ENCODE assay signal across 3 cellular contexts in the genomic region with DNA sequence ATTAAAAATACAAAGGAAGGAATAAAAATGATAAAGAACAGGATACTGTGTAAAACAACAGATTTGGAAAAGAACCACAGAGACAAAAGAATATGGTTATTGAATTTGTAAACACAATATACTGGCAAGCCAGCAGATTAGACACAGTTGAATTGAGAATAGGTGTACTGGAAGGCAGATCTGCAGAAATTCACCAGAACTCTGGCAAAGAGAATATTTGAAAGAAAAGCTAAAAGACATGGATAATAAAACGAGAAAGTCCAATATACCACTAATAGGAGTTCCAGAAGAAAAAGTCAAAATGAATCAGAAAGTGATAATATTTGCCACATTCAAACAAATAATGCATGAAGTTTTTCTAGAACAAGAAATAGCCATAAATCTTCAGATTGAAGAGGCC.
A peak's percentile ranks its signal among the peaks of the same experiment; 100 is the strongest.
TF ChIP-seq lines count a peak whose summit lies in the region.

No MANE protein-coding gene starts in this region.

TF ChIP-seq in SK-N-SH treated with all-trans-retinoic acid at 6 μM for 48 hours, 23 proteins besides CTCF, POLR2A, EP300 and RAD21:
- no peak for TF ChIP-seq ARNTL (CRISPR knock-in tag; IDR thresholded peaks at IDR 0.05; ENCODE audit: borderline replicate concordance, low read depth)
- no peak for TF ChIP-seq GLIS3 (CRISPR knock-in tag; IDR thresholded peaks at IDR 0.05)
- no peak for TF ChIP-seq RARB (CRISPR knock-in tag; IDR thresholded peaks at IDR 0.05)
- TF ChIP-seq ZNF70 (CRISPR knock-in tag; IDR thresholded peaks at IDR 0.05), result no peak
- no peak for TF ChIP-seq SNAI2 (CRISPR knock-in tag; IDR thresholded peaks at IDR 0.05)
- TF ChIP-seq, protein P1, sequence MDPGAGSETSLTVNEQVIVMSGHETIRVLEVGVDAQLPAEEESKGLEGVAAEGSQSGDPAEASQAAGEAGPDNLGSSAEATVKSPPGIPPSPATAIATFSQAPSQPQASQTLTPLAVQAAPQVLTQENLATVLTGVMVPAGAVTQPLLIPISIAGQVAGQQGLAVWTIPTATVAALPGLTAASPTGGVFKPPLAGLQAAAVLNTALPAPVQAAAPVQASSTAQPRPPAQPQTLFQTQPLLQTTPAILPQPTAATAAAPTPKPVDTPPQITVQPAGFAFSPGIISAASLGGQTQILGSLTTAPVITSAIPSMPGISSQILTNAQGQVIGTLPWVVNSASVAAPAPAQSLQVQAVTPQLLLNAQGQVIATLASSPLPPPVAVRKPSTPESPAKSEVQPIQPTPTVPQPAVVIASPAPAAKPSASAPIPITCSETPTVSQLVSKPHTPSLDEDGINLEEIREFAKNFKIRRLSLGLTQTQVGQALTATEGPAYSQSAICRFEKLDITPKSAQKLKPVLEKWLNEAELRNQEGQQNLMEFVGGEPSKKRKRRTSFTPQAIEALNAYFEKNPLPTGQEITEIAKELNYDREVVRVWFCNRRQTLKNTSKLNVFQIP (CRISPR knock-in tag; IDR thresholded peaks at IDR 0.05; ENCODE audit: borderline replicate concordance, low read depth), result no peak
- TF ChIP-seq, protein P2, sequence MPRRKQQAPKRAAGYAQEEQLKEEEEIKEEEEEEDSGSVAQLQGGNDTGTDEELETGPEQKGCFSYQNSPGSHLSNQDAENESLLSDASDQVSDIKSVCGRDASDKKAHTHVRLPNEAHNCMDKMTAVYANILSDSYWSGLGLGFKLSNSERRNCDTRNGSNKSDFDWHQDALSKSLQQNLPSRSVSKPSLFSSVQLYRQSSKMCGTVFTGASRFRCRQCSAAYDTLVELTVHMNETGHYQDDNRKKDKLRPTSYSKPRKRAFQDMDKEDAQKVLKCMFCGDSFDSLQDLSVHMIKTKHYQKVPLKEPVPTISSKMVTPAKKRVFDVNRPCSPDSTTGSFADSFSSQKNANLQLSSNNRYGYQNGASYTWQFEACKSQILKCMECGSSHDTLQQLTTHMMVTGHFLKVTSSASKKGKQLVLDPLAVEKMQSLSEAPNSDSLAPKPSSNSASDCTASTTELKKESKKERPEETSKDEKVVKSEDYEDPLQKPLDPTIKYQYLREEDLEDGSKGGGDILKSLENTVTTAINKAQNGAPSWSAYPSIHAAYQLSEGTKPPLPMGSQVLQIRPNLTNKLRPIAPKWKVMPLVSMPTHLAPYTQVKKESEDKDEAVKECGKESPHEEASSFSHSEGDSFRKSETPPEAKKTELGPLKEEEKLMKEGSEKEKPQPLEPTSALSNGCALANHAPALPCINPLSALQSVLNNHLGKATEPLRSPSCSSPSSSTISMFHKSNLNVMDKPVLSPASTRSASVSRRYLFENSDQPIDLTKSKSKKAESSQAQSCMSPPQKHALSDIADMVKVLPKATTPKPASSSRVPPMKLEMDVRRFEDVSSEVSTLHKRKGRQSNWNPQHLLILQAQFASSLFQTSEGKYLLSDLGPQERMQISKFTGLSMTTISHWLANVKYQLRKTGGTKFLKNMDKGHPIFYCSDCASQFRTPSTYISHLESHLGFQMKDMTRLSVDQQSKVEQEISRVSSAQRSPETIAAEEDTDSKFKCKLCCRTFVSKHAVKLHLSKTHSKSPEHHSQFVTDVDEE (CRISPR knock-in tag; IDR thresholded peaks at IDR 0.05), result no peak
- TF ChIP-seq ZNF8 (CRISPR knock-in tag; IDR thresholded peaks at IDR 0.05), result peak; percentile 61; the same call in 1 of the 2 replicates
- peak; percentile 98 for TF ChIP-seq ZFP30 (CRISPR knock-in tag; IDR thresholded peaks at IDR 0.05)

TF ChIP-seq in SK-N-SH, 30 proteins besides CTCF, POLR2A, EP300 and RAD21:
- no peak for TF ChIP-seq FOXM1 (IDR thresholded peaks at IDR 0.05; ENCODE audit: low read depth)
- no peak for TF ChIP-seq MEF2A (IDR thresholded peaks at IDR 0.05; ENCODE audit: borderline replicate concordance, low read depth)
- TF ChIP-seq ELF1 (IDR thresholded peaks at IDR 0.05), result no peak

TF ChIP-seq in GM12878, 131 proteins besides CTCF, POLR2A, EP300 and RAD21:
- TF ChIP-seq, protein P3, sequence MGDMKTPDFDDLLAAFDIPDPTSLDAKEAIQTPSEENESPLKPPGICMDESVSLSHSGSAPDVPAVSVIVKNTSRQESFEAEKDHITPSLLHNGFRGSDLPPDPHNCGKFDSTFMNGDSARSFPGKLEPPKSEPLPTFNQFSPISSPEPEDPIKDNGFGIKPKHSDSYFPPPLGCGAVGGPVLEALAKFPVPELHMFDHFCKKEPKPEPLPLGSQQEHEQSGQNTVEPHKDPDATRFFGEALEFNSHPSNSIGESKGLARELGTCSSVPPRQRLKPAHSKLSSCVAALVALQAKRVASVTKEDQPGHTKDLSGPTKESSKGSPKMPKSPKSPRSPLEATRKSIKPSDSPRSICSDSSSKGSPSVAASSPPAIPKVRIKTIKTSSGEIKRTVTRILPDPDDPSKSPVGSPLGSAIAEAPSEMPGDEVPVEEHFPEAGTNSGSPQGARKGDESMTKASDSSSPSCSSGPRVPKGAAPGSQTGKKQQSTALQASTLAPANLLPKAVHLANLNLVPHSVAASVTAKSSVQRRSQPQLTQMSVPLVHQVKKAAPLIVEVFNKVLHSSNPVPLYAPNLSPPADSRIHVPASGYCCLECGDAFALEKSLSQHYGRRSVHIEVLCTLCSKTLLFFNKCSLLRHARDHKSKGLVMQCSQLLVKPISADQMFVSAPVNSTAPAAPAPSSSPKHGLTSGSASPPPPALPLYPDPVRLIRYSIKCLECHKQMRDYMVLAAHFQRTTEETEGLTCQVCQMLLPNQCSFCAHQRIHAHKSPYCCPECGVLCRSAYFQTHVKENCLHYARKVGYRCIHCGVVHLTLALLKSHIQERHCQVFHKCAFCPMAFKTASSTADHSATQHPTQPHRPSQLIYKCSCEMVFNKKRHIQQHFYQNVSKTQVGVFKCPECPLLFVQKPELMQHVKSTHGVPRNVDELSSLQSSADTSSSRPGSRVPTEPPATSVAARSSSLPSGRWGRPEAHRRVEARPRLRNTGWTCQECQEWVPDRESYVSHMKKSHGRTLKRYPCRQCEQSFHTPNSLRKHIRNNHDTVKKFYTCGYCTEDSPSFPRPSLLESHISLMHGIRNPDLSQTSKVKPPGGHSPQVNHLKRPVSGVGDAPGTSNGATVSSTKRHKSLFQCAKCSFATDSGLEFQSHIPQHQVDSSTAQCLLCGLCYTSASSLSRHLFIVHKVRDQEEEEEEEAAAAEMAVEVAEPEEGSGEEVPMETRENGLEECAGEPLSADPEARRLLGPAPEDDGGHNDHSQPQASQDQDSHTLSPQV (IDR thresholded peaks at IDR 0.05), result no peak
- no peak for TF ChIP-seq PAX5 (IDR thresholded peaks at IDR 0.05; ENCODE audit: borderline replicate concordance, low read depth, low read length)
- no peak for TF ChIP-seq CREM (IDR thresholded peaks at IDR 0.05; ENCODE audit: low read depth)
- TF ChIP-seq, protein P4, sequence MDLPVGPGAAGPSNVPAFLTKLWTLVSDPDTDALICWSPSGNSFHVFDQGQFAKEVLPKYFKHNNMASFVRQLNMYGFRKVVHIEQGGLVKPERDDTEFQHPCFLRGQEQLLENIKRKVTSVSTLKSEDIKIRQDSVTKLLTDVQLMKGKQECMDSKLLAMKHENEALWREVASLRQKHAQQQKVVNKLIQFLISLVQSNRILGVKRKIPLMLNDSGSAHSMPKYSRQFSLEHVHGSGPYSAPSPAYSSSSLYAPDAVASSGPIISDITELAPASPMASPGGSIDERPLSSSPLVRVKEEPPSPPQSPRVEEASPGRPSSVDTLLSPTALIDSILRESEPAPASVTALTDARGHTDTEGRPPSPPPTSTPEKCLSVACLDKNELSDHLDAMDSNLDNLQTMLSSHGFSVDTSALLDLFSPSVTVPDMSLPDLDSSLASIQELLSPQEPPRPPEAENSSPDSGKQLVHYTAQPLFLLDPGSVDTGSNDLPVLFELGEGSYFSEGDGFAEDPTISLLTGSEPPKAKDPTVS (IDR thresholded peaks at IDR 0.05; ENCODE audit: low read depth, low read length), result no peak
- TF ChIP-seq CBX5 (IDR thresholded peaks at IDR 0.05; ENCODE audit: low read depth), result peak; percentile 59; the same call in 1 of the 2 replicates
- TF ChIP-seq CBFB (IDR thresholded peaks at IDR 0.05; ENCODE audit: low read depth), result no peak
